In the genomic region with DNA sequence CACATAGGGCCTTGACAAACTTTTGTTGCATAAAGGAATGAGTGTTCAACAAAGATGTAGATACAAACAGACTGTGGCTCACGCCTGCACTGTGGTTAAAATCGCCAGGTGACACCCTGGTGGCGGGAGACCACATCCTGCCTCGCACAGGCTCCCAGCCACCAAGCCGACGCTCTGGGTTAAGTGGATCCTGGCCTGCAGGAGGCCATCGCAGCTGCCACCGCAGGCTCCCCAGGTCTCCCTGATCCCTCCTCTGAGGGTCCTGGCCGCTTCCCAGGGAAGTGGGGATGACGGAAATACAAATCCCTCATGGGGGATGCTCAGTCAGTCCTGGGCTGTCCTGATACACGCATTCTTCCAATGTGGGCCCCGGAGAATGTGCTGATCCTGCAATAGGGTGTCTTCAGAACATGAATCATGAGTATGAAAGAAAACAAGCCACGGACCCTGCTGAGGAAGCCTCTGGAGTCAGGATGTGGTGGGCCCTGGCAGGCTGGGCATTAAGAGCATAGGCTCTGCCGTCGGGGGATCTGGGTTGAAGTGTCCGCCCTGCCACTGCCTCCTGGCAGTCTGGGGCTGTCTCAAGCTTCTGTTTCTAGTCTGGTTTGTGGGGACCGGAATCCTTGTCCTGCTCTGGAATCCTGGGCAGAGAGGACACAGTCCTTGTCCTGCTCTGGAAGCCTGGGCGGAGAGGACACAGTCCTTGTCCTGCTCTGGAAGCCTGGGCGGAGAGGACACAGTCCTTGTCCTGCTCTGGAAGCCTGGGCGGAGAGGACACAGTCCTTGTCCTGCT, we compare ENCODE assay signal across 8 cellular contexts. TPM values are rescaled to one million over a fixed set of nuclear protein-coding genes. Genes with fewer than 3 reads are reported as not detected.
DNase-seq lines count a peak whose midpoint lies in the region; ATAC-seq, FAIRE-seq and TF ChIP-seq lines count a peak whose summit lies in the region.

No MANE protein-coding gene starts in this region.

- FAIRE-seq in GM12891 (lab: Jason Lieb, UNC) = peak; percentile 94

- ATAC-seq in HG02623 (IDR thresholded peaks at IDR 0.05; ENCODE audit: unreplicated experiment) = peak; percentile 89

- no peaks in the 10 kb centered on the region for H3K27me3 ChIP-seq in HAP-1 (ENCODE audit: low read depth)

- no peaks in the 10 kb centered on the region for H3K36me3 ChIP-seq in HAP-1 (replicated peaks)

- no peaks in the 10 kb centered on the region for H3K9me3 ChIP-seq in HAP-1

- H3K4me1 ChIP-seq in HAP-1 = no peaks in the 10 kb centered on the region

- H3K4me3 ChIP-seq in HAP-1 = no peak overlapping the region

- in situ Hi-C loops in HAP-1 (cut with MboI; ENCODE audit: low sequenced_read_pairs) = no loop called here

- peak; percentile 66 for DNase-seq in GM12891 (ENCODE audit: insufficient read length, low spot score)
- peak; percentile 4 for DNase-seq in NOMO-1 treated with dmso at 0.1 percent for 144 hours (lab: John Stamatoyannopoulos, UW; ENCODE audit: unreplicated experiment)
- peak; percentile 74 for DNase-seq in activated effector memory CD4-positive, alpha-beta T cell treated with Interleukin-2 at 50 U/mL for 16 hours
- peak; percentile 33 to 49 for DNase-seq in stimulated activated CD4-positive, alpha-beta T cell treated with anti-CD3 and anti-CD28 coated beads, Interleukin-15, amount 100 ng/mL, for 1 hour (ENCODE audit: low read depth in 1 of 2, low spot score in 1 of 2)
- no peak for DNase-seq in ureter (ENCODE audit: low spot score)
- DNase-seq in AG20443 (ENCODE audit: low spot score) = no peak
- no peak for DNase-seq in HAP-1 (ENCODE audit: low spot score in 2 of 2)

- no peak for TF ChIP-seq POLR2A in GM12891 (IDR thresholded peaks at IDR 0.05; ENCODE audit: low read depth, low read length)

TF ChIP-seq in GM12891, 5 proteins besides CTCF, POLR2A, EP300 and RAD21:
- no peak for TF ChIP-seq PAX5 (IDR thresholded peaks at IDR 0.05; ENCODE audit: insufficient read depth, low read length, severe bottlenecking)
- TF ChIP-seq POLR2AphosphoS5 (IDR thresholded peaks at IDR 0.05; ENCODE audit: low read depth, low read length) = no peak
- no peak for TF ChIP-seq TAF1 (IDR thresholded peaks at IDR 0.05; ENCODE audit: low read depth, low read length)
- no peak for TF ChIP-seq POU2F2 (IDR thresholded peaks at IDR 0.05; ENCODE audit: low read depth, low read length)
- TF ChIP-seq SPI1 (IDR thresholded peaks at IDR 0.05; ENCODE audit: low read depth, low read length) = no peak
TF ChIP-seq in GM12891: peak in this region for 0.

RNA-seq across cellular contexts. Expression of a gene that starts 53.5 kb away (rescaled TPM):
- polyA plus RNA-seq in GM12891 (2012; ENCODE audit: low read depth, missing spikeins) = 0.08 TPM
- 4.2 TPM for total RNA-seq in ureter

Comparison
In these comparisons a context has a peak if more than half of its experiments do, and no peak if none do; other contexts are left out.
1. DNase-seq: peak in GM12891 (single experiment), NOMO-1 treated with dmso at 0.1 percent for 144 hours (single experiment), activated effector memory CD4-positive, alpha-beta T cell treated with Interleukin-2 at 50 U/mL for 16 hours (single experiment) and stimulated activated CD4-positive, alpha-beta T cell treated with anti-CD3 and anti-CD28 coated beads, Interleukin-15, amount 100 ng/mL, for 1 hour (2 of 2); none in ureter (single experiment), AG20443 (single experiment) and HAP-1 (0 of 2).